Comparison of ENCODE assay signal across 11 cellular contexts in genomic region chr3:177820683-177821316, GRCh38.
DNase-seq lines count a peak whose midpoint lies in the region; ATAC-seq and TF ChIP-seq lines count a peak whose summit lies in the region.
"Had no signal": no experiment of that assay in that cellular context is flagged by ENCODE, and none has a peak within 500 bp of the region (broad histone marks: within the 10 kb centered on the region; RNA-seq: fewer than 3 reads in every experiment).

No MANE protein-coding gene starts in this region.

- H3K27me3 ChIP-seq in endodermal cell (ENCODE audit: control insufficient read depth, insufficient read depth, low read length, poor library complexity, severe bottlenecking) = no peaks in the 10 kb centered on the region
- H3K27me3 ChIP-seq: foreskin keratinocyte had no signal

- H3K9me3 ChIP-seq in endodermal cell (ENCODE audit: control insufficient read depth, low read length) = no peaks in the 10 kb centered on the region

- no peak overlapping the region for H3K9ac ChIP-seq in endodermal cell (ENCODE audit: extremely low read depth, low read length, poor library complexity, severe bottlenecking)

- H3K4me3 Mint-ChIP-seq in memory B cell = no peak overlapping the region
- no peak overlapping the region for H3K4me3 Mint-ChIP-seq in endodermal cell
- H3K4me3 Mint-ChIP-seq: activated T-cell treated with anti-CD3 and anti-CD28 coated beads, Interleukin-2, amount 50 U/mL, for 4 hours; naive thymus-derived CD8-positive, alpha-beta T cell had no signal

- H3K27ac ChIP-seq in endodermal cell (ENCODE audit: low read depth, low read length) = no peak overlapping the region
- H3K27ac ChIP-seq: foreskin keratinocyte had no signal

- no peak for TF ChIP-seq POLR2A in NB4 (IDR thresholded peaks at IDR 0.05; ENCODE audit: extremely low read depth, insufficient read length)

- H3K36me3 ChIP-seq in endodermal cell (ENCODE audit: control insufficient read depth, insufficient read depth, low read length) = no peaks in the 10 kb centered on the region

- H3K4me3 ChIP-seq in NB4 (ENCODE audit: low read depth, low read length) = no peak overlapping the region
- H3K4me3 ChIP-seq in endodermal cell (ENCODE audit: low read length) = no peak overlapping the region

- H3K36me3 Mint-ChIP-seq in memory B cell (no peaks in the 10 kb centered on the region), endodermal cell (ENCODE audit: low read depth) (no peaks in the 10 kb centered on the region)
- H3K36me3 Mint-ChIP-seq: naive thymus-derived CD8-positive, alpha-beta T cell had no signal

- H3K4me1 Mint-ChIP-seq in memory B cell (peaks cover 6% of the 10 kb centered on the region), endodermal cell (peaks cover 6% of the 10 kb centered on the region)

- DNase-seq in H4 (ENCODE audit: low spot score) (peak; percentile 53), NB4 (ENCODE audit: low read depth) (peak; percentile 33), memory B cell (ENCODE audit: low spot score in 2 of 2) (no peak), foreskin melanocyte (no peak), NCI-H526 treated with DMSO at 0.1 percent for 48 hours (lab: John Stamatoyannopoulos, UW) (no peak), endodermal cell (no peak), islet precursor cell (no peak)
- DNase-seq: activated T-cell treated with anti-CD3 and anti-CD28 coated beads, Interleukin-2, amount 50 U/mL, for 4 hours; foreskin keratinocyte; naive thymus-derived CD8-positive, alpha-beta T cell had no signal

- H3K4me1 ChIP-seq in endodermal cell (ENCODE audit: control insufficient read depth, insufficient read depth, low read length) = no peaks in the 10 kb centered on the region

- no peak for TF ChIP-seq CTCF in NB4 (IDR thresholded peaks at IDR 0.05; ENCODE audit: low read depth, low read length)
- no peak for TF ChIP-seq CTCF in endodermal cell (conservative IDR thresholded peaks at IDR 0.05)

- no peaks in the 10 kb centered on the region for H3K27me3 Mint-ChIP-seq in memory B cell
- no peaks in the 10 kb centered on the region for H3K27me3 Mint-ChIP-seq in endodermal cell (ENCODE audit: insufficient read depth)
- H3K27me3 Mint-ChIP-seq: naive thymus-derived CD8-positive, alpha-beta T cell had no signal

- H3K27ac Mint-ChIP-seq in memory B cell = peak overlapping the region; percentile 19
- no peak overlapping the region for H3K27ac Mint-ChIP-seq in endodermal cell
- H3K27ac Mint-ChIP-seq: naive thymus-derived CD8-positive, alpha-beta T cell had no signal

- H3K9me3 Mint-ChIP-seq in memory B cell (no peaks in the 10 kb centered on the region), endodermal cell (no peaks in the 10 kb centered on the region)
- H3K9me3 Mint-ChIP-seq: activated T-cell treated with anti-CD3 and anti-CD28 coated beads, Interleukin-2, amount 50 U/mL, for 4 hours; naive thymus-derived CD8-positive, alpha-beta T cell had no signal

- ATAC-seq in GM18511 (IDR thresholded peaks at IDR 0.05; ENCODE audit: unreplicated experiment) = peak; percentile 82
- ATAC-seq in memory B cell (ENCODE audit: low read depth) = peak; percentile 88
- ATAC-seq: activated T-cell treated with anti-CD3 and anti-CD28 coated beads, Interleukin-2, amount 50 U/mL, for 4 hours; foreskin keratinocyte; naive thymus-derived CD8-positive, alpha-beta T cell had no signal

- WGBS in endodermal cell (ENCODE audit: insufficient coverage in 1 of 2, insufficient read length in 1 of 2), 2 experiments = 100% methylated on average over 2 of the region's 2 CpGs; no CpG with 5 or more reads in 1 of the 2 experiments

Comparison
In these comparisons a context has a peak if more than half of its experiments do, and no peak if none do; other contexts are left out.
1. DNase-seq: peak in H4 (single experiment) and NB4 (single experiment); none in memory B cell (0 of 2), foreskin melanocyte (single experiment), NCI-H526 treated with DMSO at 0.1 percent for 48 hours (single experiment), endodermal cell (single experiment) and islet precursor cell (single experiment).